Comparison of ENCODE assay signal across 8 cellular contexts in genomic region chr1:226121049-226121586, GRCh38. TPM values are rescaled to one million over a fixed set of nuclear protein-coding genes. Genes with fewer than 3 reads are reported as not detected.
DNase-seq lines count a peak whose midpoint lies in the region; ATAC-seq and TF ChIP-seq lines count a peak whose summit lies in the region.

No MANE protein-coding gene starts in this region.

- no peaks in the 10 kb centered on the region for H3K27me3 ChIP-seq in GM06990 (replicated peaks; ENCODE audit: control insufficient read depth, insufficient read depth, low read length)
- H3K27me3 ChIP-seq in Peyer's patch, result no peaks in the 10 kb centered on the region
- H3K27me3 ChIP-seq in esophagus (ENCODE audit: control insufficient read depth in 1 of 2, insufficient read depth in 2 of 2, low read length in 2 of 2), result no peaks in the 10 kb centered on the region
- peaks cover 3% of the 10 kb centered on the region for H3K27me3 ChIP-seq in rectal smooth muscle tissue (ENCODE audit: control insufficient read depth, insufficient read depth, low read length)

- no peak for TF ChIP-seq CTCF in GM06990 (IDR thresholded peaks at IDR 0.05; ENCODE audit: insufficient read depth, low read length, poor library complexity, severe bottlenecking)
- no peak for TF ChIP-seq CTCF in Peyer's patch (IDR thresholded peaks at IDR 0.05)

- H3K9me3 ChIP-seq in Peyer's patch, result no peaks in the 10 kb centered on the region
- H3K9me3 ChIP-seq in esophagus (ENCODE audit: control insufficient read depth in 2 of 2, insufficient read depth in 1 of 2, low read depth in 1 of 2, low read length in 1 of 2), result peaks cover 0 to 2% of the 10 kb centered on the region in 2 donors

- peak overlapping the region; percentile 95 to 99 (median 98) for H3K27ac ChIP-seq in Peyer's patch
- H3K27ac ChIP-seq in esophagus (ENCODE audit: low read depth in 2 of 2, low read length in 1 of 2), result peak overlapping the region; percentile 94 to 97
- no peak overlapping the region for H3K27ac ChIP-seq in rectal smooth muscle tissue (ENCODE audit: low read depth, low read length)

- DNase-seq in GM06990 (ENCODE audit: extremely low read depth, insufficient read length) (no peak), Peyer's patch (no peak), NCI-H2081 treated with DMSO at 0.1 percent for 48 hours (lab: John Stamatoyannopoulos, UW) (no peak), ureter (ENCODE audit: low spot score) (no peak)

- H3K9ac ChIP-seq in rectal smooth muscle tissue (ENCODE audit: low read length), result peak overlapping the region; percentile 52

- H3K4me1 ChIP-seq in Peyer's patch (peaks cover 0 to 36% (median 12%) of the 10 kb centered on the region in 4 donors), esophagus (ENCODE audit: control insufficient read depth in 2 of 2, insufficient read depth in 2 of 2, low read length in 1 of 2) (peaks cover 0 to 13% of the 10 kb centered on the region in 2 donors), rectal smooth muscle tissue (ENCODE audit: control insufficient read depth, insufficient read depth, low read length) (no peaks in the 10 kb centered on the region)

- ATAC-seq in HG02798 (IDR thresholded peaks at IDR 0.05; ENCODE audit: poor library complexity, unreplicated experiment) (no peak), HG02884 (IDR thresholded peaks at IDR 0.05; ENCODE audit: unreplicated experiment) (no peak)

- WGBS in esophagus, 2 donors, result 14 to 16% methylated on average over 30 to 37 of the region's 37 CpGs

- H3K36me3 ChIP-seq in GM06990 (ENCODE audit: control insufficient read depth, insufficient read depth, low read length) (no peaks in the 10 kb centered on the region), Peyer's patch (no peaks in the 10 kb centered on the region), esophagus (ENCODE audit: control insufficient read depth in 2 of 2, insufficient read depth in 2 of 2, low read length in 1 of 2) (no peaks in the 10 kb centered on the region), rectal smooth muscle tissue (ENCODE audit: control insufficient read depth, insufficient read depth, low read length) (no peaks in the 10 kb centered on the region)

- peak overlapping the region; percentile 68 for H3K4me3 ChIP-seq in GM06990 (replicated peaks; ENCODE audit: low read depth, low read length)
- peak overlapping the region; percentile 76 to 89 (median 80) for H3K4me3 ChIP-seq in Peyer's patch
- peak overlapping the region; percentile 63 for H3K4me3 ChIP-seq in esophagus (ENCODE audit: low read depth in 1 of 2, low read length in 2 of 2)
- peak overlapping the region; percentile 84 for H3K4me3 ChIP-seq in rectal smooth muscle tissue (ENCODE audit: low read length)

- no peak for TF ChIP-seq POLR2A in Peyer's patch (IDR thresholded peaks at IDR 0.05)

RNA-seq across cellular contexts. Expression of gene H3-3A, which starts 58.6 kb away (rescaled TPM):
- total RNA-seq in Peyer's patch, result 100 to 1,000 TPM; 202 to 340 (median 291) TPM
- 1,000 to 10,000 TPM in 1 of 2 donors, 100 to 1,000 TPM in 1; 679 to 1,046 TPM for polyA plus RNA-seq in esophagus
- 501 TPM for total RNA-seq in ureter
